In genomic region chr4:64846417-64846816, GRCh38 we compare ENCODE assay signal across 19 cellular contexts.
DNase-seq lines count a peak whose midpoint lies in the region; ATAC-seq and TF ChIP-seq lines count a peak whose summit lies in the region.
"Had no signal": no experiment of that assay in that cellular context is flagged by ENCODE, and none has a peak within 500 bp of the region (broad histone marks: within the 10 kb centered on the region; RNA-seq: fewer than 3 reads in every experiment).

No MANE protein-coding gene starts in this region.

- H3K4me2 ChIP-seq in DND-41 (ENCODE audit: insufficient read depth, low read length), result no peak overlapping the region
- H3K4me2 ChIP-seq: BLaER1 treated with 17β-estradiol and CSF1 and Interleukin-3, amounts not matched to agents 10 nM and 100 nM had no signal

- TF ChIP-seq CTCF in DND-41 (IDR thresholded peaks at IDR 0.05; ENCODE audit: borderline replicate concordance, extremely low read depth, low read length, poor library complexity, severe bottlenecking) (no peak), body of pancreas (IDR thresholded peaks at IDR 0.05) (no peak)

- H3K4me1 ChIP-seq in ACC112 (ENCODE audit: control insufficient read depth, insufficient read depth, low read length, unreplicated experiment), result peaks cover 3% of the 10 kb centered on the region
- H3K4me1 ChIP-seq in DND-41 (ENCODE audit: insufficient read depth, low read length), result no peaks in the 10 kb centered on the region
- no peaks in the 10 kb centered on the region for H3K4me1 ChIP-seq in body of pancreas
- H3K4me1 ChIP-seq: BLaER1 treated with 17β-estradiol and CSF1 and Interleukin-3, amounts not matched to agents 10 nM and 100 nM had no signal

- H3K27me3 ChIP-seq in ACC112 (ENCODE audit: insufficient read depth, low read length) (no peaks in the 10 kb centered on the region), DND-41 (ENCODE audit: insufficient read depth, low read length, poor library complexity) (no peaks in the 10 kb centered on the region), body of pancreas (no peaks in the 10 kb centered on the region)
- H3K27me3 ChIP-seq: BLaER1 treated with 17β-estradiol and CSF1 and Interleukin-3, amounts not matched to agents 10 nM and 100 nM had no signal

- H2AFZ ChIP-seq in ACC112 (ENCODE audit: low read length, unreplicated experiment), result peak overlapping the region; percentile 60
- H2AFZ ChIP-seq in DND-41 (ENCODE audit: low read depth, low read length), result peak overlapping the region; percentile 19; the same call in 1 of the 2 replicates

- H3K27ac ChIP-seq in ACC112 (ENCODE audit: low read depth, low read length), result no peak overlapping the region
- H3K27ac ChIP-seq in DND-41 (ENCODE audit: low read length), result no peak overlapping the region
- no peak overlapping the region for H3K27ac ChIP-seq in body of pancreas
- H3K27ac ChIP-seq: BLaER1 treated with 17β-estradiol and CSF1 and Interleukin-3, amounts not matched to agents 10 nM and 100 nM; C4-2B had no signal

- H3K9me3 ChIP-seq in DND-41 (ENCODE audit: insufficient read depth, low read length, severe bottlenecking), result no peaks in the 10 kb centered on the region
- H3K9me3 ChIP-seq in body of pancreas, result no peaks in the 10 kb centered on the region
- H3K9me3 ChIP-seq: BLaER1 treated with 17β-estradiol and CSF1 and Interleukin-3, amounts not matched to agents 10 nM and 100 nM had no signal

- H3K79me2 ChIP-seq in ACC112 (ENCODE audit: control insufficient read depth, insufficient read depth, low read length, unreplicated experiment) (no peaks in the 10 kb centered on the region), DND-41 (ENCODE audit: insufficient read depth, low read length) (no peaks in the 10 kb centered on the region)

- ATAC-seq in DND-41 (ENCODE audit: insufficient read depth, low read depth), result no peak
- ATAC-seq in body of pancreas, result no peak
- no peak for ATAC-seq in HG03342 (IDR thresholded peaks at IDR 0.05; ENCODE audit: unreplicated experiment)
- ATAC-seq: CD8-positive, alpha-beta T cell; GM12878 had no signal

- DNase-seq in DND-41 (no peak), M059J (ENCODE audit: low read depth) (peak; percentile 18), amniotic epithelial cell (ENCODE audit: low read depth) (peak; percentile 10), body of pancreas (no peak), COLO668 (lab: John Stamatoyannopoulos, UW; ENCODE audit: unreplicated experiment) (no peak), NCI-H1436 (lab: John Stamatoyannopoulos, UW) (no peak)
- DNase-seq: 8988T; AML-193; CD4-positive, alpha-beta T cell; CD8-positive, alpha-beta T cell; COR-L47; DMS79 treated with DMSO at 0.1 percent for 48 hours; EL; GDM1 had no signal

- no peaks in the 10 kb centered on the region for H4K20me1 ChIP-seq in DND-41 (ENCODE audit: insufficient read depth, low read length)
- H4K20me1 ChIP-seq: BLaER1 treated with 17β-estradiol and CSF1 and Interleukin-3, amounts not matched to agents 10 nM and 100 nM had no signal

- H3K4me3 ChIP-seq in ACC112 (ENCODE audit: low read depth, low read length), result no peak overlapping the region
- H3K4me3 ChIP-seq in DND-41 (ENCODE audit: low read depth in 1 of 2, low read length in 2 of 2), result no peak overlapping the region
- H3K4me3 ChIP-seq in body of pancreas, result no peak overlapping the region
- H3K4me3 ChIP-seq: BLaER1 treated with 17β-estradiol and CSF1 and Interleukin-3, amounts not matched to agents 10 nM and 100 nM; GM12878 had no signal

- H3K36me3 ChIP-seq in ACC112 (ENCODE audit: insufficient read depth, low read length) (no peaks in the 10 kb centered on the region), DND-41 (ENCODE audit: insufficient read depth, low read length) (no peaks in the 10 kb centered on the region), body of pancreas (replicated peaks in 1 of 2; ENCODE audit: insufficient read depth in 1 of 2, low read depth in 2 of 2) (no peaks in the 10 kb centered on the region)
- H3K36me3 ChIP-seq: BLaER1 treated with 17β-estradiol and CSF1 and Interleukin-3, amounts not matched to agents 10 nM and 100 nM had no signal

- no peak for TF ChIP-seq POLR2A in body of pancreas (IDR thresholded peaks at IDR 0.05)

- intact Hi-C loops in body of pancreas (cut with DNase I), result no loop called here

- H3K9ac ChIP-seq in DND-41 (ENCODE audit: low read depth, low read length), result no peak overlapping the region
- H3K9ac ChIP-seq: BLaER1 treated with 17β-estradiol and CSF1 and Interleukin-3, amounts not matched to agents 10 nM and 100 nM had no signal

Comparison
In these comparisons a context has a peak if more than half of its experiments do, and no peak if none do; other contexts are left out.
1. DNase-seq: peak in M059J (single experiment) and amniotic epithelial cell (single experiment); none in DND-41 (single experiment), body of pancreas (0 of 4), COLO668 (single experiment) and NCI-H1436 (single experiment).